Comparison of ENCODE assay signal across 1 cellular context in the genomic region with DNA sequence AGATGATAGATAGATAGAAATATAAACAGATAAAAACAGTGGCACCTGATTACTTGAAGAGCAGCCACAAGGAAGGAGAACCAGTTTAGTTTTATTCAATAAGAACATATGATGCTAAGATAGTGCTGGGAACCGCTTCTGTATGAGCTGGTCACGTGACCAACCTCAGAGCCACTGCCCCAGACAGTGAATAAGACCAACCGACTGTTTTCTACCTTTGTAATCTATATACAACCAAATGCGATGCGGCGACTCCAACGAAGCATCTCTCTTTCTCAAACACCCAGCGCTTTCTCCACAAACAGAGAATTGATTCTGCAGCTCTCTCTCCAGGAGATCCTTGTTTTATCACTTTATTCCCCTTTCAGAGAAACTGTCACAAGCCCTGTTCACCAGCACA.
TF ChIP-seq lines count a peak whose summit lies in the region.

No MANE protein-coding gene starts in this region.

TF ChIP-seq in K562, 482 proteins besides CTCF, POLR2A, EP300 and RAD21 (continues in another document):
- TF ChIP-seq CHAMP1 (IDR thresholded peaks at IDR 0.05): no peak
- TF ChIP-seq ZNF232 (CRISPR knock-in tag; IDR thresholded peaks at IDR 0.05): no peak
- no peak for TF ChIP-seq RERE (CRISPR knock-in tag; IDR thresholded peaks at IDR 0.05; ENCODE audit: borderline replicate concordance)
- TF ChIP-seq CBFA2T2 (conservative IDR thresholded peaks at IDR 0.05): peak; percentile 67
- TF ChIP-seq PBX2 (CRISPR knock-in tag; IDR thresholded peaks at IDR 0.05; ENCODE audit: low read depth): no peak
- no peak for TF ChIP-seq PBX2 (tag; conservative IDR thresholded peaks at IDR 0.05; ENCODE audit: low read depth)
- TF ChIP-seq, protein P1, sequence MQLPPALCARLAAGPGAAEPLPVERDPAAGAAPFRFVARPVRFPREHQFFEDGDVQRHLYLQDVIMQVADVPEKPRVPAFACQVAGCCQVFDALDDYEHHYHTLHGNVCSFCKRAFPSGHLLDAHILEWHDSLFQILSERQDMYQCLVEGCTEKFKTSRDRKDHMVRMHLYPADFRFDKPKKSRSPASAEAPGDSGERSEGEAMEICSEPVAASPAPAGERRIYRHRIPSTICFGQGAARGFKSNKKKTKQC (CRISPR knock-in tag; IDR thresholded peaks at IDR 0.05): no peak
- TF ChIP-seq RAD51 (IDR thresholded peaks at IDR 0.05; ENCODE audit: borderline replicate concordance, low read depth): peak; percentile 91
- TF ChIP-seq, protein P2, sequence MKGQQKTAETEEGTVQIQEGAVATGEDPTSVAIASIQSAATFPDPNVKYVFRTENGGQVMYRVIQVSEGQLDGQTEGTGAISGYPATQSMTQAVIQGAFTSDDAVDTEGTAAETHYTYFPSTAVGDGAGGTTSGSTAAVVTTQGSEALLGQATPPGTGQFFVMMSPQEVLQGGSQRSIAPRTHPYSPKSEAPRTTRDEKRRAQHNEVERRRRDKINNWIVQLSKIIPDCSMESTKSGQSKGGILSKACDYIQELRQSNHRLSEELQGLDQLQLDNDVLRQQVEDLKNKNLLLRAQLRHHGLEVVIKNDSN (CRISPR knock-in tag; IDR thresholded peaks at IDR 0.05): peak; percentile 44; the same call in 1 of the 2 replicates
- TF ChIP-seq TFE3 (CRISPR knock-in tag; IDR thresholded peaks at IDR 0.05): peak; percentile 96
- peak; percentile 87 for TF ChIP-seq TOE1 (IDR thresholded peaks at IDR 0.05; ENCODE audit: borderline replicate concordance)
- TF ChIP-seq TOE1 (CRISPR knock-in tag; IDR thresholded peaks at IDR 0.05; ENCODE audit: borderline replicate concordance, low read depth): no peak
- TF ChIP-seq, protein P3, sequence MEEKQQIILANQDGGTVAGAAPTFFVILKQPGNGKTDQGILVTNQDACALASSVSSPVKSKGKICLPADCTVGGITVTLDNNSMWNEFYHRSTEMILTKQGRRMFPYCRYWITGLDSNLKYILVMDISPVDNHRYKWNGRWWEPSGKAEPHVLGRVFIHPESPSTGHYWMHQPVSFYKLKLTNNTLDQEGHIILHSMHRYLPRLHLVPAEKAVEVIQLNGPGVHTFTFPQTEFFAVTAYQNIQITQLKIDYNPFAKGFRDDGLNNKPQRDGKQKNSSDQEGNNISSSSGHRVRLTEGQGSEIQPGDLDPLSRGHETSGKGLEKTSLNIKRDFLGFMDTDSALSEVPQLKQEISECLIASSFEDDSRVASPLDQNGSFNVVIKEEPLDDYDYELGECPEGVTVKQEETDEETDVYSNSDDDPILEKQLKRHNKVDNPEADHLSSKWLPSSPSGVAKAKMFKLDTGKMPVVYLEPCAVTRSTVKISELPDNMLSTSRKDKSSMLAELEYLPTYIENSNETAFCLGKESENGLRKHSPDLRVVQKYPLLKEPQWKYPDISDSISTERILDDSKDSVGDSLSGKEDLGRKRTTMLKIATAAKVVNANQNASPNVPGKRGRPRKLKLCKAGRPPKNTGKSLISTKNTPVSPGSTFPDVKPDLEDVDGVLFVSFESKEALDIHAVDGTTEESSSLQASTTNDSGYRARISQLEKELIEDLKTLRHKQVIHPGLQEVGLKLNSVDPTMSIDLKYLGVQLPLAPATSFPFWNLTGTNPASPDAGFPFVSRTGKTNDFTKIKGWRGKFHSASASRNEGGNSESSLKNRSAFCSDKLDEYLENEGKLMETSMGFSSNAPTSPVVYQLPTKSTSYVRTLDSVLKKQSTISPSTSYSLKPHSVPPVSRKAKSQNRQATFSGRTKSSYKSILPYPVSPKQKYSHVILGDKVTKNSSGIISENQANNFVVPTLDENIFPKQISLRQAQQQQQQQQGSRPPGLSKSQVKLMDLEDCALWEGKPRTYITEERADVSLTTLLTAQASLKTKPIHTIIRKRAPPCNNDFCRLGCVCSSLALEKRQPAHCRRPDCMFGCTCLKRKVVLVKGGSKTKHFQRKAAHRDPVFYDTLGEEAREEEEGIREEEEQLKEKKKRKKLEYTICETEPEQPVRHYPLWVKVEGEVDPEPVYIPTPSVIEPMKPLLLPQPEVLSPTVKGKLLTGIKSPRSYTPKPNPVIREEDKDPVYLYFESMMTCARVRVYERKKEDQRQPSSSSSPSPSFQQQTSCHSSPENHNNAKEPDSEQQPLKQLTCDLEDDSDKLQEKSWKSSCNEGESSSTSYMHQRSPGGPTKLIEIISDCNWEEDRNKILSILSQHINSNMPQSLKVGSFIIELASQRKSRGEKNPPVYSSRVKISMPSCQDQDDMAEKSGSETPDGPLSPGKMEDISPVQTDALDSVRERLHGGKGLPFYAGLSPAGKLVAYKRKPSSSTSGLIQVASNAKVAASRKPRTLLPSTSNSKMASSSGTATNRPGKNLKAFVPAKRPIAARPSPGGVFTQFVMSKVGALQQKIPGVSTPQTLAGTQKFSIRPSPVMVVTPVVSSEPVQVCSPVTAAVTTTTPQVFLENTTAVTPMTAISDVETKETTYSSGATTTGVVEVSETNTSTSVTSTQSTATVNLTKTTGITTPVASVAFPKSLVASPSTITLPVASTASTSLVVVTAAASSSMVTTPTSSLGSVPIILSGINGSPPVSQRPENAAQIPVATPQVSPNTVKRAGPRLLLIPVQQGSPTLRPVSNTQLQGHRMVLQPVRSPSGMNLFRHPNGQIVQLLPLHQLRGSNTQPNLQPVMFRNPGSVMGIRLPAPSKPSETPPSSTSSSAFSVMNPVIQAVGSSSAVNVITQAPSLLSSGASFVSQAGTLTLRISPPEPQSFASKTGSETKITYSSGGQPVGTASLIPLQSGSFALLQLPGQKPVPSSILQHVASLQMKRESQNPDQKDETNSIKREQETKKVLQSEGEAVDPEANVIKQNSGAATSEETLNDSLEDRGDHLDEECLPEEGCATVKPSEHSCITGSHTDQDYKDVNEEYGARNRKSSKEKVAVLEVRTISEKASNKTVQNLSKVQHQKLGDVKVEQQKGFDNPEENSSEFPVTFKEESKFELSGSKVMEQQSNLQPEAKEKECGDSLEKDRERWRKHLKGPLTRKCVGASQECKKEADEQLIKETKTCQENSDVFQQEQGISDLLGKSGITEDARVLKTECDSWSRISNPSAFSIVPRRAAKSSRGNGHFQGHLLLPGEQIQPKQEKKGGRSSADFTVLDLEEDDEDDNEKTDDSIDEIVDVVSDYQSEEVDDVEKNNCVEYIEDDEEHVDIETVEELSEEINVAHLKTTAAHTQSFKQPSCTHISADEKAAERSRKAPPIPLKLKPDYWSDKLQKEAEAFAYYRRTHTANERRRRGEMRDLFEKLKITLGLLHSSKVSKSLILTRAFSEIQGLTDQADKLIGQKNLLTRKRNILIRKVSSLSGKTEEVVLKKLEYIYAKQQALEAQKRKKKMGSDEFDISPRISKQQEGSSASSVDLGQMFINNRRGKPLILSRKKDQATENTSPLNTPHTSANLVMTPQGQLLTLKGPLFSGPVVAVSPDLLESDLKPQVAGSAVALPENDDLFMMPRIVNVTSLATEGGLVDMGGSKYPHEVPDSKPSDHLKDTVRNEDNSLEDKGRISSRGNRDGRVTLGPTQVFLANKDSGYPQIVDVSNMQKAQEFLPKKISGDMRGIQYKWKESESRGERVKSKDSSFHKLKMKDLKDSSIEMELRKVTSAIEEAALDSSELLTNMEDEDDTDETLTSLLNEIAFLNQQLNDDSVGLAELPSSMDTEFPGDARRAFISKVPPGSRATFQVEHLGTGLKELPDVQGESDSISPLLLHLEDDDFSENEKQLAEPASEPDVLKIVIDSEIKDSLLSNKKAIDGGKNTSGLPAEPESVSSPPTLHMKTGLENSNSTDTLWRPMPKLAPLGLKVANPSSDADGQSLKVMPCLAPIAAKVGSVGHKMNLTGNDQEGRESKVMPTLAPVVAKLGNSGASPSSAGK (IDR thresholded peaks at IDR 0.05): no peak
- TF ChIP-seq NFIC (IDR thresholded peaks at IDR 0.05): no peak
- no peak for TF ChIP-seq ZNF77 (CRISPR knock-in tag; IDR thresholded peaks at IDR 0.05)
- TF ChIP-seq ZNF347 (CRISPR knock-in tag; IDR thresholded peaks at IDR 0.05; ENCODE audit: low read depth): no peak
- TF ChIP-seq ZNF445 (CRISPR knock-in tag; IDR thresholded peaks at IDR 0.05; ENCODE audit: low read depth): no peak
- TF ChIP-seq ZNF766 (CRISPR knock-in tag; conservative IDR thresholded peaks at IDR 0.05): no peak
- TF ChIP-seq SLC30A9 (CRISPR knock-in tag; IDR thresholded peaks at IDR 0.05): no peak
- no peak for TF ChIP-seq RHOXF2B (CRISPR knock-in tag; conservative IDR thresholded peaks at IDR 0.05)
- TF ChIP-seq NR4A1 (CRISPR knock-in tag; IDR thresholded peaks at IDR 0.05): no peak
- no peak for TF ChIP-seq NR4A1 (tag; IDR thresholded peaks at IDR 0.05)
- TF ChIP-seq PKNOX1 (IDR thresholded peaks at IDR 0.05): no peak
